ENCODE assay signal across 19 cellular contexts in the genomic region with DNA sequence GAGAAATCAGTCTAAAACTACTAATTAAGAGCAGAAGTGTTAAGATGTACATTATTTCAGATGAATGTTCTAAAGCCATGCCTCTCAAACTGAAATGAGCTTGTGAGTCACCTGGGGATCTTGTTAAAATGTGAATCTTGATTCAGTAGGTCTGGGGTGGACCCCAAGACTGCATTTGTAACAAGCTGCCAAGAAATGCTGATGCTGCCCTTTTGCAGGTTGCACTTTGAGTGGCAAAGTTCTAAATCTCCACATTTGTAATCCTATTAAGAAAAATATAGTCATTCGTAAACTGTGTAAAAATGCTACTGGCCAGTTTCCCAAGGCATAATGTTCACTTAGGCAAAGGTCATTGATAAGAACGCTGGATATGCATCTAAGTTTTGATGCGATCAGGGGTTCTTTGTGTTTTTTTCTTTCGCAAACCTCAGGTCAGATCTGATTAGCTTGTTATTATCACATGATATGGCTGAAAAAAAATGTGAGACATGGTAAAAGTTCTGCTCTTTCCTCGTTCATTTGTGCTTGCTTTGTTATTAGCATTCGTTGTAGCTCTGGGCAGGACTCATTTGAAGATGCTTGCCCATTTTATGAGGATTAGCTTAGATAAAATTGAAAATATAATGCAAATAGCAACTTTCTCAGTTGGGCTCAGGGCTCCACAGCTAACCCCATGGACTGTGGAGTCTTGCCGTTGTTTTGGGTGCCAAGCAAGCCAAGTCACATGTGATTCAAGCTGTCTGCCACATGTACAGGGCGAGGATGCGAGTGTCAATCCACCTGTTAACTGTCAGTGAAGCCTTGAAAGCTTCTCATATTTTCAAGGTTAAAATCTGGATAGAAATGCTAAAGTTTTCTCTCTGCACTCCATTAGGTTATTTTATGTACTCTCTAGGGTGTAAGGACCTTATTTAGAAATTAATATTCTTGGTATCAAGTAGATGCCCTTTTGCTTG. TPM values are rescaled to one million over a fixed set of nuclear protein-coding genes. Genes with fewer than 3 reads are reported as not detected.
DNase-seq lines count a peak whose midpoint lies in the region; ATAC-seq and TF ChIP-seq lines count a peak whose summit lies in the region.
"Had no signal": no experiment of that assay in that cellular context is flagged by ENCODE, and none has a peak within 500 bp of the region (broad histone marks: within the 10 kb centered on the region; RNA-seq: fewer than 3 reads in every experiment).

No MANE protein-coding gene starts in this region.

- H3K9ac ChIP-seq in Loucy (ENCODE audit: low read depth, low read length, poor library complexity, severe bottlenecking) (no peak overlapping the region), endodermal cell (ENCODE audit: extremely low read depth, low read length, poor library complexity, severe bottlenecking) (no peak overlapping the region)

- H4K20me1 ChIP-seq in Loucy (ENCODE audit: insufficient read depth, low read length, poor library complexity, severe bottlenecking): peaks cover 1% of the 10 kb centered on the region

- H3K9me3 ChIP-seq in Loucy (ENCODE audit: insufficient read depth, low read depth, low read length) (no peaks in the 10 kb centered on the region), right lobe of liver (no peaks in the 10 kb centered on the region), sigmoid colon (no peaks in the 10 kb centered on the region), endodermal cell (ENCODE audit: control insufficient read depth, low read length) (no peaks in the 10 kb centered on the region)

- H3K4me3 ChIP-seq in Loucy (ENCODE audit: low read length, poor library complexity, severe bottlenecking) (no peak overlapping the region), coronary artery (peak overlapping the region; percentile 8), right lobe of liver (no peak overlapping the region), sigmoid colon (no peak overlapping the region), endodermal cell (ENCODE audit: low read length) (no peak overlapping the region), H7 (ENCODE audit: insufficient read depth, low read depth, low read length) (no peak overlapping the region)

- H3K36me3 ChIP-seq in Loucy (ENCODE audit: insufficient read depth, low read length) (peaks cover 11% of the 10 kb centered on the region; the same call in 1 of the 2 replicates), right lobe of liver (no peaks in the 10 kb centered on the region), sigmoid colon (peaks cover 0 to 28% (median 0%) of the 10 kb centered on the region in 4 donors), endodermal cell (ENCODE audit: control insufficient read depth, insufficient read depth, low read length) (no peaks in the 10 kb centered on the region), H7 (replicated peaks; ENCODE audit: control insufficient read depth, insufficient read depth, low read length) (no peaks in the 10 kb centered on the region)

- TF ChIP-seq CTCF in Loucy (conservative IDR thresholded peaks at IDR 0.05; ENCODE audit: low read length): no peak
- no peak for TF ChIP-seq CTCF in coronary artery (IDR thresholded peaks at IDR 0.05)
- TF ChIP-seq CTCF in right lobe of liver (IDR thresholded peaks at IDR 0.05): no peak
- TF ChIP-seq CTCF in sigmoid colon (IDR thresholded peaks at IDR 0.05): no peak
- no peak for TF ChIP-seq CTCF in endodermal cell (conservative IDR thresholded peaks at IDR 0.05)

- TF ChIP-seq POLR2A in right lobe of liver (IDR thresholded peaks at IDR 0.05): no peak
- no peak for TF ChIP-seq POLR2A in sigmoid colon (IDR thresholded peaks at IDR 0.05)

- intact Hi-C loops in right lobe of liver (cut with DNase I): no loop called here
- intact Hi-C loops in sigmoid colon (cut with DNase I): no loop called here

- H3K4me2 ChIP-seq in Loucy (ENCODE audit: low read depth, low read length, poor library complexity, severe bottlenecking): peak overlapping the region; percentile 9

- peak; percentile 22 to 51 (median 38) for ATAC-seq in right lobe of liver
- ATAC-seq: CD8-positive, alpha-beta T cell had no signal

- H3K9me2 ChIP-seq in Loucy (replicated peaks; ENCODE audit: low read depth, low read length): no peaks in the 10 kb centered on the region

- no peaks in the 10 kb centered on the region for H3K4me1 Mint-ChIP-seq in endodermal cell

- no peak overlapping the region for H2AFZ ChIP-seq in Loucy (ENCODE audit: low read length)

- no peak for TF ChIP-seq EP300 in sigmoid colon (IDR thresholded peaks at IDR 0.05)

- 33% methylated on average over 9 of the region's 9 CpGs for WGBS in right lobe of liver (ENCODE audit: insufficient coverage, low coverage, low lambda C conversion rate, missing lambda C conversion rate)
- 77 to 91% methylated on average over 9 of the region's 9 CpGs for WGBS in sigmoid colon, 2 donors
- 93 to 99% methylated on average over 7 to 9 of the region's 9 CpGs for WGBS in endodermal cell (ENCODE audit: insufficient coverage in 1 of 2, insufficient read length in 1 of 2), 2 experiments

- no peaks in the 10 kb centered on the region for H3K36me3 Mint-ChIP-seq in endodermal cell (ENCODE audit: low read depth)

- H3K27ac ChIP-seq in coronary artery (no peak overlapping the region), right lobe of liver (peak overlapping the region in 2 of 3 donors; percentile 9 to 50), sigmoid colon (peak overlapping the region in 3 of 4 donors; percentile 32 to 52 (median 42)), endodermal cell (ENCODE audit: low read depth, low read length) (no peak overlapping the region)
- H3K27ac ChIP-seq: HL-60 had no signal

- peaks cover 4% of the 10 kb centered on the region for H3K9me3 Mint-ChIP-seq in endodermal cell
- H3K9me3 Mint-ChIP-seq: CD8-positive, alpha-beta T cell had no signal

- no peak overlapping the region for H3K4me3 Mint-ChIP-seq in endodermal cell
- H3K4me3 Mint-ChIP-seq: CD14-positive monocyte; CD8-positive, alpha-beta T cell had no signal

- H3F3A ChIP-seq in Loucy (ENCODE audit: low read depth): no peaks in the 10 kb centered on the region

- no peaks in the 10 kb centered on the region for H3K27me3 ChIP-seq in Loucy (ENCODE audit: insufficient read depth, low read length, poor library complexity, severe bottlenecking)
- H3K27me3 ChIP-seq in right lobe of liver: no peaks in the 10 kb centered on the region
- H3K27me3 ChIP-seq in sigmoid colon: no peaks in the 10 kb centered on the region
- no peaks in the 10 kb centered on the region for H3K27me3 ChIP-seq in endodermal cell (ENCODE audit: control insufficient read depth, insufficient read depth, low read length, poor library complexity, severe bottlenecking)
- H3K27me3 ChIP-seq in H7 (ENCODE audit: control insufficient read depth, insufficient read depth, low read length): no peaks in the 10 kb centered on the region

- peaks cover 2% of the 10 kb centered on the region for H3K27me3 Mint-ChIP-seq in endodermal cell (ENCODE audit: insufficient read depth)

- DNase-seq in coronary artery (ENCODE audit: low spot score): no peak
- DNase-seq in right lobe of liver: no peak
- DNase-seq in sigmoid colon: no peak
- no peak for DNase-seq in endodermal cell
- no peak for DNase-seq in NOMO-1 treated with DMSO at 0.1 percent for 48 hours (lab: John Stamatoyannopoulos, UW; ENCODE audit: unreplicated experiment)
- no peak for DNase-seq in H7
- no peak for DNase-seq in activated naive CD4-positive, alpha-beta T cell treated with anti-CD3 and anti-CD28 coated beads, Interleukin-2, amount 50 U/mL, for 16 hours
- DNase-seq: CD8-positive, alpha-beta T cell; COR-L47; DMS153; DND-41; GDM1; GOT3; HCEC 1CT had no signal

- H3K4me1 ChIP-seq in Loucy (ENCODE audit: insufficient read depth, low read length, poor library complexity, severe bottlenecking) (peaks cover 38% of the 10 kb centered on the region), right lobe of liver (peaks cover 0 to 31% (median 10%) of the 10 kb centered on the region in 4 donors), sigmoid colon (peaks cover 0 to 66% (median 39%) of the 10 kb centered on the region in 4 donors), endodermal cell (ENCODE audit: control insufficient read depth, insufficient read depth, low read length) (no peaks in the 10 kb centered on the region)

- H3K27ac Mint-ChIP-seq in endodermal cell: no peak overlapping the region
- H3K27ac Mint-ChIP-seq: CD8-positive, alpha-beta T cell had no signal

- H3K79me2 ChIP-seq in Loucy (ENCODE audit: insufficient read depth, low read length): peaks cover 53% of the 10 kb centered on the region

RNA-seq across cellular contexts. Expression of a gene that starts 12.1 kb away (rescaled TPM):
- total RNA-seq in right lobe of liver (10 to 100 TPM; 21.2 to 67.5 (median 35.8) TPM), sigmoid colon (100 to 1,000 TPM; 253 to 450 (median 404) TPM), endodermal cell (100 to 1,000 TPM; 110 to 122 TPM)
- polyA plus RNA-seq in sigmoid colon: 10 to 100 TPM; 31.2 to 56.7 (median 40.0) TPM
- 101 TPM for polyA plus RNA-seq in endodermal cell (2013, experiment 1 of 2)
- polyA plus RNA-seq in endodermal cell (2013, experiment 2 of 2): 95.2 TPM
- total RNA-seq in H7 (2014; rRNA removed; shearing (Covaris generic)): 102 and 132 TPM in 2 replicates

RNA-seq across cellular contexts. Expression of a gene that starts 57.2 kb away (rescaled TPM):
- total RNA-seq in right lobe of liver: under 1 TPM in 1 of 6 experiments, not detected in 5; 0.32 TPM
- 1 to 10 TPM; 2.4 to 7.7 (median 6.3) TPM for total RNA-seq in sigmoid colon
- polyA plus RNA-seq in sigmoid colon: under 1 TPM in 1 of 3 donors, not detected in 2; 0.28 TPM
- not detected for total RNA-seq in endodermal cell
- not detected for polyA plus RNA-seq in endodermal cell (2013, experiment 1 of 2)
- polyA plus RNA-seq in endodermal cell (2013, experiment 2 of 2): not detected
- total RNA-seq in H7 (2014; rRNA removed; shearing (Covaris generic)): not detected in 2 replicates
- total RNA-seq: A673 had no signal
- polyA plus RNA-seq: BJ, CD14-positive monocyte had no signal

Comparison
In these comparisons a context has a peak if more than half of its experiments do, and no peak if none do; other contexts are left out.
1. H3K27ac ChIP-seq: peak in right lobe of liver (2 of 3) and sigmoid colon (3 of 4); none in coronary artery (0 of 2) and endodermal cell (single experiment).